1 cellular context compared by ENCODE assay signal in the genomic region with DNA sequence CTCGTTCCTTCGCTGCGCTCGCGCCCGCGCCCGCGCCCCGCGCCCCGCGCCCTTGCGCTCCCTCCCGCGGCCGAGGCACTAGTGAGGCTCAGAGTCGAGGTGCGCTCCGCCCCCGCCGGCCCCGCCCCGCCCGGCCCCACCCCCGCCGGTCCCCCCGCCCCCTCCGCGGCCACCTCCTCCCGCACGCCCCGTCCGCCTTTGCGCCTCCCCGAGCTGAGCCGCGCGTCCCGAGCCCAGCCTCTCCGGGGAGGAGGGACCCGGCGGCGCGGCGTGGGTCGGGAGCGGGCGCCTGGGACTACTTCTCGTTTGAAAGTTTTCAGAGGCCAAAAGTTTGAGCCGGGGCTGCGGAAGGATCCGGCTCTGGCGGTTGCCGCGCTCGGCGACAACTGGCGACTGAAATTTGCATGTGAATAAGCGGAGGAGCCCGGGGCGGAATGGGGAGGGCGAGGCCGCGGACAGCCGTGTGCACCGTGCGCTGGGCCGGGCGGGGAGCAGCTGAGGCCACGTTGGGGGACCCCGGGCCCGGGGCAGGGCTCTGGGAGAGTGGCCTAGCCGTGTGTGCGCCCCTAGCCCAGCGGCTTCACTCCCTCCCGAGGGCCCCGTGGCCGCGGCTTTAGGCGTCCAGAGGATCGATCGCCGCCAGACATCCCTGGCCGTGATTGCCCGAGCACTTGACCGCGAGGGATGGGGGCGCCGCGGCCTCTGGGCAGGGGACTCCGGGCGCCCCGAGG.
A peak's percentile ranks its signal among the peaks of the same experiment; 100 is the strongest.
TF ChIP-seq lines count a peak whose summit lies in the region.

A gene (minus strand): TSS at position 83 of the 731 bp plus-strand sequence. CDS start 262 bp downstream, outside the sequence.

TF ChIP-seq in GM12878, 131 proteins besides CTCF, POLR2A, EP300 and RAD21 (continued from another document and continues in another):
- TF ChIP-seq, protein P1, sequence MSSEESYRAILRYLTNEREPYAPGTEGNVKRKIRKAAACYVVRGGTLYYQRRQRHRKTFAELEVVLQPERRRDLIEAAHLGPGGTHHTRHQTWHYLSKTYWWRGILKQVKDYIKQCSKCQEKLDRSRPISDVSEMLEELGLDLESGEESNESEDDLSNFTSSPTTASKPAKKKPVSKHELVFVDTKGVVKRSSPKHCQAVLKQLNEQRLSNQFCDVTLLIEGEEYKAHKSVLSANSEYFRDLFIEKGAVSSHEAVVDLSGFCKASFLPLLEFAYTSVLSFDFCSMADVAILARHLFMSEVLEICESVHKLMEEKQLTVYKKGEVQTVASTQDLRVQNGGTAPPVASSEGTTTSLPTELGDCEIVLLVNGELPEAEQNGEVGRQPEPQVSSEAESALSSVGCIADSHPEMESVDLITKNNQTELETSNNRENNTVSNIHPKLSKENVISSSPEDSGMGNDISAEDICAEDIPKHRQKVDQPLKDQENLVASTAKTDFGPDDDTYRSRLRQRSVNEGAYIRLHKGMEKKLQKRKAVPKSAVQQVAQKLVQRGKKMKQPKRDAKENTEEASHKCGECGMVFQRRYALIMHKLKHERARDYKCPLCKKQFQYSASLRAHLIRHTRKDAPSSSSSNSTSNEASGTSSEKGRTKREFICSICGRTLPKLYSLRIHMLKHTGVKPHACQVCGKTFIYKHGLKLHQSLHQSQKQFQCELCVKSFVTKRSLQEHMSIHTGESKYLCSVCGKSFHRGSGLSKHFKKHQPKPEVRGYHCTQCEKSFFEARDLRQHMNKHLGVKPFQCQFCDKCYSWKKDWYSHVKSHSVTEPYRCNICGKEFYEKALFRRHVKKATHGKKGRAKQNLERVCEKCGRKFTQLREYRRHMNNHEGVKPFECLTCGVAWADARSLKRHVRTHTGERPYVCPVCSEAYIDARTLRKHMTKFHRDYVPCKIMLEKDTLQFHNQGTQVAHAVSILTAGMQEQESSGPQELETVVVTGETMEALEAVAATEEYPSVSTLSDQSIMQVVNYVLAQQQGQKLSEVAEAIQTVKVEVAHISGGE (CRISPR knock-in tag; IDR thresholded peaks at IDR 0.05) = no peak
- no peak for TF ChIP-seq PAX5 (IDR thresholded peaks at IDR 0.05; ENCODE audit: borderline replicate concordance, low read depth, low read length)
- no peak for TF ChIP-seq HDGF (IDR thresholded peaks at IDR 0.05)
- TF ChIP-seq, protein P2, sequence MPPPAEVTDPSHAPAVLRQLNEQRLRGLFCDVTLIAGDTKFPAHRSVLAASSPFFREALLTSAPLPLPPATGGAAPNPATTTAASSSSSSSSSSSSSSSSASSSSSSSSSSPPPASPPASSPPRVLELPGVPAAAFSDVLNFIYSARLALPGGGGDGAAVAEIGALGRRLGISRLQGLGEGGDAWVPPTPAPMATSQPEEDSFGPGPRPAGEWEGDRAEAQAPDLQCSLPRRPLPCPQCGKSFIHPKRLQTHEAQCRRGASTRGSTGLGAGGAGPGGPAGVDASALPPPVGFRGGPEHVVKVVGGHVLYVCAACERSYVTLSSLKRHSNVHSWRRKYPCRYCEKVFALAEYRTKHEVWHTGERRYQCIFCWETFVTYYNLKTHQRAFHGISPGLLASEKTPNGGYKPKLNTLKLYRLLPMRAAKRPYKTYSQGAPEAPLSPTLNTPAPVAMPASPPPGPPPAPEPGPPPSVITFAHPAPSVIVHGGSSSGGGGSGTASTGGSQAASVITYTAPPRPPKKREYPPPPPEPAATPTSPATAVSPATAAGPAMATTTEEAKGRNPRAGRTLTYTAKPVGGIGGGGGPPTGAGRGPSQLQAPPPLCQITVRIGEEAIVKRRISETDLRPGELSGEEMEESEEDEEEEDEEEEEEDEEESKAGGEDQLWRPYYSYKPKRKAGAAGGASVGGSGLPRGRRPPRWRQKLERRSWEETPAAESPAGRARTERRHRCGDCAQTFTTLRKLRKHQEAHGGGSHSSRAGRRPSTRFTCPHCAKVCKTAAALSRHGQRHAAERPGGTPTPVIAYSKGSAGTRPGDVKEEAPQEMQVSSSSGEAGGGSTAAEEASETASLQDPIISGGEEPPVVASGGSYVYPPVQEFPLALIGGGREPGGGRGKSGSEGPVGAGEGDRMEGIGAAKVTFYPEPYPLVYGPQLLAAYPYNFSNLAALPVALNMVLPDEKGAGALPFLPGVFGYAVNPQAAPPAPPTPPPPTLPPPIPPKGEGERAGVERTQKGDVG (CRISPR knock-in tag; IDR thresholded peaks at IDR 0.05) = no peak
- TF ChIP-seq, protein P3, sequence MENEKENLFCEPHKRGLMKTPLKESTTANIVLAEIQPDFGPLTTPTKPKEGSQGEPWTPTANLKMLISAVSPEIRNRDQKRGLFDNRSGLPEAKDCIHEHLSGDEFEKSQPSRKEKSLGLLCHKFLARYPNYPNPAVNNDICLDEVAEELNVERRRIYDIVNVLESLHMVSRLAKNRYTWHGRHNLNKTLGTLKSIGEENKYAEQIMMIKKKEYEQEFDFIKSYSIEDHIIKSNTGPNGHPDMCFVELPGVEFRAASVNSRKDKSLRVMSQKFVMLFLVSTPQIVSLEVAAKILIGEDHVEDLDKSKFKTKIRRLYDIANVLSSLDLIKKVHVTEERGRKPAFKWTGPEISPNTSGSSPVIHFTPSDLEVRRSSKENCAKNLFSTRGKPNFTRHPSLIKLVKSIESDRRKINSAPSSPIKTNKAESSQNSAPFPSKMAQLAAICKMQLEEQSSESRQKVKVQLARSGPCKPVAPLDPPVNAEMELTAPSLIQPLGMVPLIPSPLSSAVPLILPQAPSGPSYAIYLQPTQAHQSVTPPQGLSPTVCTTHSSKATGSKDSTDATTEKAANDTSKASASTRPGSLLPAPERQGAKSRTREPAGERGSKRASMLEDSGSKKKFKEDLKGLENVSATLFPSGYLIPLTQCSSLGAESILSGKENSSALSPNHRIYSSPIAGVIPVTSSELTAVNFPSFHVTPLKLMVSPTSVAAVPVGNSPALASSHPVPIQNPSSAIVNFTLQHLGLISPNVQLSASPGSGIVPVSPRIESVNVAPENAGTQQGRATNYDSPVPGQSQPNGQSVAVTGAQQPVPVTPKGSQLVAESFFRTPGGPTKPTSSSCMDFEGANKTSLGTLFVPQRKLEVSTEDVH (IDR thresholded peaks at IDR 0.05; ENCODE audit: low read depth, partially characterized antibody) = no peak
- 0 out of 2 replicates have a peak, but pooled peaks have one; percentile 20 for TF ChIP-seq BCL11A (IDR thresholded peaks at IDR 0.05; ENCODE audit: low read depth, low read length)
- TF ChIP-seq, protein P4, sequence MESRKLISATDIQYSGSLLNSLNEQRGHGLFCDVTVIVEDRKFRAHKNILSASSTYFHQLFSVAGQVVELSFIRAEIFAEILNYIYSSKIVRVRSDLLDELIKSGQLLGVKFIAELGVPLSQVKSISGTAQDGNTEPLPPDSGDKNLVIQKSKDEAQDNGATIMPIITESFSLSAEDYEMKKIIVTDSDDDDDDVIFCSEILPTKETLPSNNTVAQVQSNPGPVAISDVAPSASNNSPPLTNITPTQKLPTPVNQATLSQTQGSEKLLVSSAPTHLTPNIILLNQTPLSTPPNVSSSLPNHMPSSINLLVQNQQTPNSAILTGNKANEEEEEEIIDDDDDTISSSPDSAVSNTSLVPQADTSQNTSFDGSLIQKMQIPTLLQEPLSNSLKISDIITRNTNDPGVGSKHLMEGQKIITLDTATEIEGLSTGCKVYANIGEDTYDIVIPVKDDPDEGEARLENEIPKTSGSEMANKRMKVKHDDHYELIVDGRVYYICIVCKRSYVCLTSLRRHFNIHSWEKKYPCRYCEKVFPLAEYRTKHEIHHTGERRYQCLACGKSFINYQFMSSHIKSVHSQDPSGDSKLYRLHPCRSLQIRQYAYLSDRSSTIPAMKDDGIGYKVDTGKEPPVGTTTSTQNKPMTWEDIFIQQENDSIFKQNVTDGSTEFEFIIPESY (IDR thresholded peaks at IDR 0.05) = no peak
- TF ChIP-seq, protein P5, sequence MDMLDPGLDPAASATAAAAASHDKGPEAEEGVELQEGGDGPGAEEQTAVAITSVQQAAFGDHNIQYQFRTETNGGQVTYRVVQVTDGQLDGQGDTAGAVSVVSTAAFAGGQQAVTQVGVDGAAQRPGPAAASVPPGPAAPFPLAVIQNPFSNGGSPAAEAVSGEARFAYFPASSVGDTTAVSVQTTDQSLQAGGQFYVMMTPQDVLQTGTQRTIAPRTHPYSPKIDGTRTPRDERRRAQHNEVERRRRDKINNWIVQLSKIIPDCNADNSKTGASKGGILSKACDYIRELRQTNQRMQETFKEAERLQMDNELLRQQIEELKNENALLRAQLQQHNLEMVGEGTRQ (IDR thresholded peaks at IDR 0.05; ENCODE audit: borderline replicate concordance, low read depth, low read length) = no peak
- TF ChIP-seq POLR2AphosphoS5 (IDR thresholded peaks at IDR 0.05; ENCODE audit: low read length) = peak; percentile 57; the same call in 1 of the 2 replicates
- TF ChIP-seq, protein P6, sequence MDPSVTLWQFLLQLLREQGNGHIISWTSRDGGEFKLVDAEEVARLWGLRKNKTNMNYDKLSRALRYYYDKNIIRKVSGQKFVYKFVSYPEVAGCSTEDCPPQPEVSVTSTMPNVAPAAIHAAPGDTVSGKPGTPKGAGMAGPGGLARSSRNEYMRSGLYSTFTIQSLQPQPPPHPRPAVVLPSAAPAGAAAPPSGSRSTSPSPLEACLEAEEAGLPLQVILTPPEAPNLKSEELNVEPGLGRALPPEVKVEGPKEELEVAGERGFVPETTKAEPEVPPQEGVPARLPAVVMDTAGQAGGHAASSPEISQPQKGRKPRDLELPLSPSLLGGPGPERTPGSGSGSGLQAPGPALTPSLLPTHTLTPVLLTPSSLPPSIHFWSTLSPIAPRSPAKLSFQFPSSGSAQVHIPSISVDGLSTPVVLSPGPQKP (IDR thresholded peaks at IDR 0.05; ENCODE audit: low read depth, low read length) = 0 out of 2 replicates have a peak, but pooled peaks have one; percentile 13
- no peak for TF ChIP-seq CEBPB (IDR thresholded peaks at IDR 0.05; ENCODE audit: borderline replicate concordance in 1 of 2, low read depth in 2 of 2, low read length in 2 of 2)
- peak; percentile 77 for TF ChIP-seq ZNF24 (IDR thresholded peaks at IDR 0.05)
- peak; percentile 60; the same call in 1 of the 2 replicates for TF ChIP-seq ZBED1 (IDR thresholded peaks at IDR 0.05; ENCODE audit: borderline replicate concordance)
- TF ChIP-seq NFIC (IDR thresholded peaks at IDR 0.05; ENCODE audit: low read depth, low read length) = no peak
- TF ChIP-seq NBN (IDR thresholded peaks at IDR 0.05) = peak; percentile 92
- TF ChIP-seq NR2F1 (conservative IDR thresholded peaks at IDR 0.05) = peak; percentile 81
- TF ChIP-seq, protein P7, sequence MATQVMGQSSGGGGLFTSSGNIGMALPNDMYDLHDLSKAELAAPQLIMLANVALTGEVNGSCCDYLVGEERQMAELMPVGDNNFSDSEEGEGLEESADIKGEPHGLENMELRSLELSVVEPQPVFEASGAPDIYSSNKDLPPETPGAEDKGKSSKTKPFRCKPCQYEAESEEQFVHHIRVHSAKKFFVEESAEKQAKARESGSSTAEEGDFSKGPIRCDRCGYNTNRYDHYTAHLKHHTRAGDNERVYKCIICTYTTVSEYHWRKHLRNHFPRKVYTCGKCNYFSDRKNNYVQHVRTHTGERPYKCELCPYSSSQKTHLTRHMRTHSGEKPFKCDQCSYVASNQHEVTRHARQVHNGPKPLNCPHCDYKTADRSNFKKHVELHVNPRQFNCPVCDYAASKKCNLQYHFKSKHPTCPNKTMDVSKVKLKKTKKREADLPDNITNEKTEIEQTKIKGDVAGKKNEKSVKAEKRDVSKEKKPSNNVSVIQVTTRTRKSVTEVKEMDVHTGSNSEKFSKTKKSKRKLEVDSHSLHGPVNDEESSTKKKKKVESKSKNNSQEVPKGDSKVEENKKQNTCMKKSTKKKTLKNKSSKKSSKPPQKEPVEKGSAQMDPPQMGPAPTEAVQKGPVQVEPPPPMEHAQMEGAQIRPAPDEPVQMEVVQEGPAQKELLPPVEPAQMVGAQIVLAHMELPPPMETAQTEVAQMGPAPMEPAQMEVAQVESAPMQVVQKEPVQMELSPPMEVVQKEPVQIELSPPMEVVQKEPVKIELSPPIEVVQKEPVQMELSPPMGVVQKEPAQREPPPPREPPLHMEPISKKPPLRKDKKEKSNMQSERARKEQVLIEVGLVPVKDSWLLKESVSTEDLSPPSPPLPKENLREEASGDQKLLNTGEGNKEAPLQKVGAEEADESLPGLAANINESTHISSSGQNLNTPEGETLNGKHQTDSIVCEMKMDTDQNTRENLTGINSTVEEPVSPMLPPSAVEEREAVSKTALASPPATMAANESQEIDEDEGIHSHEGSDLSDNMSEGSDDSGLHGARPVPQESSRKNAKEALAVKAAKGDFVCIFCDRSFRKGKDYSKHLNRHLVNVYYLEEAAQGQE (IDR thresholded peaks at IDR 0.05; ENCODE audit: low read depth, low read length) = no peak
- no peak for TF ChIP-seq ASH2L (IDR thresholded peaks at IDR 0.05; ENCODE audit: borderline replicate concordance, low read depth)
- TF ChIP-seq TARDBP (IDR thresholded peaks at IDR 0.05; ENCODE audit: borderline replicate concordance) = peak; percentile 67
- TF ChIP-seq, protein P8, sequence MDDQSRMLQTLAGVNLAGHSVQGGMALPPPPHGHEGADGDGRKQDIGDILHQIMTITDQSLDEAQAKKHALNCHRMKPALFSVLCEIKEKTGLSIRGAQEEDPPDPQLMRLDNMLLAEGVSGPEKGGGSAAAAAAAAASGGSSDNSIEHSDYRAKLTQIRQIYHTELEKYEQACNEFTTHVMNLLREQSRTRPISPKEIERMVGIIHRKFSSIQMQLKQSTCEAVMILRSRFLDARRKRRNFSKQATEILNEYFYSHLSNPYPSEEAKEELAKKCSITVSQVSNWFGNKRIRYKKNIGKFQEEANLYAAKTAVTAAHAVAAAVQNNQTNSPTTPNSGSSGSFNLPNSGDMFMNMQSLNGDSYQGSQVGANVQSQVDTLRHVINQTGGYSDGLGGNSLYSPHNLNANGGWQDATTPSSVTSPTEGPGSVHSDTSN (IDR thresholded peaks at IDR 0.05; ENCODE audit: insufficient replicate concordance, low read depth, low read length) = peak; percentile 82
- no peak for TF ChIP-seq HDAC6 (IDR thresholded peaks at IDR 0.05; ENCODE audit: unreplicated experiment)
- no peak for TF ChIP-seq SMAD1 (IDR thresholded peaks at IDR 0.05; ENCODE audit: low read depth, partially characterized antibody)
- no peak for TF ChIP-seq ZNF622 (IDR thresholded peaks at IDR 0.05)
- TF ChIP-seq GATAD2B (conservative IDR thresholded peaks at IDR 0.05; ENCODE audit: low read depth) = peak; percentile 91
- TF ChIP-seq RELA (IDR thresholded peaks at IDR 0.05; ENCODE audit: borderline replicate concordance, partially characterized antibody) = peak; percentile 71
- TF ChIP-seq MYB (IDR thresholded peaks at IDR 0.05; ENCODE audit: borderline replicate concordance, low read depth, low read length) = 0 out of 2 replicates have a peak, but pooled peaks have one; percentile 19
- TF ChIP-seq, protein P9, sequence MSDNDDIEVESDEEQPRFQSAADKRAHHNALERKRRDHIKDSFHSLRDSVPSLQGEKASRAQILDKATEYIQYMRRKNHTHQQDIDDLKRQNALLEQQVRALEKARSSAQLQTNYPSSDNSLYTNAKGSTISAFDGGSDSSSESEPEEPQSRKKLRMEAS (IDR thresholded peaks at IDR 0.05; ENCODE audit: low read depth, low read length) = peak; percentile 46; the same call in 1 of the 2 replicates
- no peak for TF ChIP-seq STAT3 (IDR thresholded peaks at IDR 0.05; ENCODE audit: low read depth, low read length)
- TF ChIP-seq EED (IDR thresholded peaks at IDR 0.05; ENCODE audit: low read depth) = peak; percentile 76
- peak; percentile 42; the same call in 1 of the 2 replicates for TF ChIP-seq SREBF1 (IDR thresholded peaks at IDR 0.05; ENCODE audit: low read length)
- peak; percentile 91 for TF ChIP-seq LARP7 (IDR thresholded peaks at IDR 0.05)
- TF ChIP-seq RBBP5 (conservative IDR thresholded peaks at IDR 0.05) = no peak
